In the genomic region with DNA sequence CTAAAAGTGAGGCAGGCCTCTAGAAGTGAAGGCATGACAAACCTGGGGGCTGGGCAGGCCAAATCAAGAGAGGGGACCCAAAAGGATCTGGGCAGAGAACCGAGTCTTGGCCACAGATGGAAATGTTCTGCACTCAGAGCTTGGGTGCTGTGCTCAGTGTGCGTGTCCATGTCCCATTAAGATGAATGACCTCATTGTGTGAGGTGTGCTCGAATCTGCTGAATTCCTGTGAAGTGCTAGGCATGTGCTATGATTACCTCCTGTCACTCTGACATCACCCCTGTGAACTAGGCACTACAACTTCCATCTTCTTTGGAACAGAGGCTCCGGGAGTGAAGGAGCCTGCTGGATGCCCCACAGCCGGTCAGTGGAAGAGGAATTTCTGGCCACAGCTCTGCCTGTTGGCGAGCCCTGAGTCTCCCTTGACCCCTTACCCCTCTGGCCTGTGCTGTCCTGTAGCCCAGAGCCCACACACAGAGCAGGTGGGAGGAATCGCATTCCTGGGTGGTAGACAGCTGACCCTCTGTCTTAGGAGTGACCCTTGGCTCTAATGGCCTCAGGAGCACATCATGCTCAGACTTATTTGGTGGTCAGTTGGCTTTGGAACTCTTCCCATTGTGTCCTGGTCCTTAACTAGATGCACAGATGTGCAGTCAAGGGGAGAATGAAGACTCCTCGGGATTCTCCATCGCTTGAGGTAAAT, we compare ENCODE assay signal across 1 cellular context.
TF ChIP-seq lines count a peak whose summit lies in the region.

No MANE protein-coding gene starts in this region.

TF ChIP-seq in K562, 482 proteins besides CTCF, POLR2A, EP300 and RAD21 (continued from another document):
- TF ChIP-seq, protein P1, sequence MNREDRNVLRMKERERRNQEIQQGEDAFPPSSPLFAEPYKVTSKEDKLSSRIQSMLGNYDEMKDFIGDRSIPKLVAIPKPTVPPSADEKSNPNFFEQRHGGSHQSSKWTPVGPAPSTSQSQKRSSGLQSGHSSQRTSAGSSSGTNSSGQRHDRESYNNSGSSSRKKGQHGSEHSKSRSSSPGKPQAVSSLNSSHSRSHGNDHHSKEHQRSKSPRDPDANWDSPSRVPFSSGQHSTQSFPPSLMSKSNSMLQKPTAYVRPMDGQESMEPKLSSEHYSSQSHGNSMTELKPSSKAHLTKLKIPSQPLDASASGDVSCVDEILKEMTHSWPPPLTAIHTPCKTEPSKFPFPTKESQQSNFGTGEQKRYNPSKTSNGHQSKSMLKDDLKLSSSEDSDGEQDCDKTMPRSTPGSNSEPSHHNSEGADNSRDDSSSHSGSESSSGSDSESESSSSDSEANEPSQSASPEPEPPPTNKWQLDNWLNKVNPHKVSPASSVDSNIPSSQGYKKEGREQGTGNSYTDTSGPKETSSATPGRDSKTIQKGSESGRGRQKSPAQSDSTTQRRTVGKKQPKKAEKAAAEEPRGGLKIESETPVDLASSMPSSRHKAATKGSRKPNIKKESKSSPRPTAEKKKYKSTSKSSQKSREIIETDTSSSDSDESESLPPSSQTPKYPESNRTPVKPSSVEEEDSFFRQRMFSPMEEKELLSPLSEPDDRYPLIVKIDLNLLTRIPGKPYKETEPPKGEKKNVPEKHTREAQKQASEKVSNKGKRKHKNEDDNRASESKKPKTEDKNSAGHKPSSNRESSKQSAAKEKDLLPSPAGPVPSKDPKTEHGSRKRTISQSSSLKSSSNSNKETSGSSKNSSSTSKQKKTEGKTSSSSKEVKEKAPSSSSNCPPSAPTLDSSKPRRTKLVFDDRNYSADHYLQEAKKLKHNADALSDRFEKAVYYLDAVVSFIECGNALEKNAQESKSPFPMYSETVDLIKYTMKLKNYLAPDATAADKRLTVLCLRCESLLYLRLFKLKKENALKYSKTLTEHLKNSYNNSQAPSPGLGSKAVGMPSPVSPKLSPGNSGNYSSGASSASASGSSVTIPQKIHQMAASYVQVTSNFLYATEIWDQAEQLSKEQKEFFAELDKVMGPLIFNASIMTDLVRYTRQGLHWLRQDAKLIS (CRISPR knock-in tag; IDR thresholded peaks at IDR 0.05): no peak
- no peak for TF ChIP-seq TGIF2 (CRISPR knock-in tag; IDR thresholded peaks at IDR 0.05)
- TF ChIP-seq SRSF1 (IDR thresholded peaks at IDR 0.05; ENCODE audit: low read depth, low read length): no peak
- TF ChIP-seq FOXJ3 (CRISPR knock-in tag; IDR thresholded peaks at IDR 0.05): no peak
